ENCODE assay signal across 26 cellular contexts in genomic region chr7:34062826-34063225, GRCh38.
"Had no signal": no experiment of that assay in that cellular context is flagged by ENCODE, and none has a peak within 500 bp of the region (broad histone marks: within the 10 kb centered on the region; RNA-seq: fewer than 3 reads in every experiment).

No MANE protein-coding gene starts in this region.

- FAIRE-seq: K562 had no signal

- H3K9me3 Mint-ChIP-seq: activated naive CD4-positive, alpha-beta T cell treated with anti-CD3 and anti-CD28 coated beads, Interleukin-2, amount 50 U/mL, for 72 hours; activated naive CD8-positive, alpha-beta T cell treated with anti-CD3 and anti-CD28 coated beads, Interleukin-2, amount 50 U/mL, for 24 hours; activated T-cell treated with anti-CD3 and anti-CD28 coated beads, Interleukin-2, amount 50 U/mL, for 24 hours; activated T-helper 1 cell treated with anti-CD3 and anti-CD28 coated beads, Interleukin-12 subunit alpha, Interleukin-12 subunit beta, Interleukin-2, Interleukin-4 antibody, amounts not matched to agents 30 ng/mL and 10 ng/mL and 1 ng/mL, durations not matched to agents 14 hours and 24 hours and 36 hours; T-helper 1 cell treated with Interleukin-12 subunit alpha and Interleukin-12 subunit beta and Interleukin-4 antibody, amounts not matched to agents 30 μg/mL and 1 μg/mL, for 36 hours; WTC11 had no signal

- H3K27ac ChIP-seq: ascending aorta, body of pancreas, Peyer's patch, SJSA1 had no signal

- H3K27me3 Mint-ChIP-seq: activated CD8-positive, alpha-beta memory T cell treated with anti-CD3 and anti-CD28 coated beads, Interleukin-2, amount 10 ng/mL, durations not matched to agents 7 days and 5 days; activated T-cell treated with anti-CD3 and anti-CD28 coated beads, Interleukin-2, amount 50 U/mL, for 24 hours had no signal

- H3K27ac Mint-ChIP-seq: activated CD8-positive, alpha-beta memory T cell treated with anti-CD3 and anti-CD28 coated beads, Interleukin-2, amount 10 ng/mL, durations not matched to agents 7 days and 5 days; activated naive CD4-positive, alpha-beta T cell treated with anti-CD3 and anti-CD28 coated beads, Interleukin-2, amount 50 U/mL, for 72 hours; activated naive CD8-positive, alpha-beta T cell treated with anti-CD3 and anti-CD28 coated beads, Interleukin-2, amount 50 U/mL, for 24 hours; activated T-cell treated with anti-CD3 and anti-CD28 coated beads, Interleukin-2, amount 50 U/mL, for 24 hours; activated T-helper 1 cell treated with anti-CD3 and anti-CD28 coated beads, Interleukin-12 subunit alpha, Interleukin-12 subunit beta, Interleukin-2, Interleukin-4 antibody, amounts not matched to agents 30 ng/mL and 10 ng/mL and 1 ng/mL, durations not matched to agents 14 hours and 24 hours and 36 hours; T-helper 1 cell treated with Interleukin-12 subunit alpha and Interleukin-12 subunit beta and Interleukin-4 antibody, amounts not matched to agents 30 μg/mL and 1 μg/mL, for 36 hours; WTC11 had no signal

- H3K36me3 Mint-ChIP-seq: activated CD8-positive, alpha-beta memory T cell treated with anti-CD3 and anti-CD28 coated beads, Interleukin-2, amount 10 ng/mL, durations not matched to agents 7 days and 5 days; activated naive CD4-positive, alpha-beta T cell treated with anti-CD3 and anti-CD28 coated beads, Interleukin-2, amount 50 U/mL, for 72 hours; WTC11 had no signal

- H3K27me3 ChIP-seq: ascending aorta, body of pancreas, Peyer's patch, SJSA1 had no signal

- H3K4me3 ChIP-seq: ascending aorta, body of pancreas, K562, Peyer's patch, SJSA1 had no signal

- H3K4me1 Mint-ChIP-seq: activated CD8-positive, alpha-beta memory T cell treated with anti-CD3 and anti-CD28 coated beads, Interleukin-2, amount 10 ng/mL, durations not matched to agents 7 days and 5 days; activated naive CD8-positive, alpha-beta T cell treated with anti-CD3 and anti-CD28 coated beads, Interleukin-2, amount 50 U/mL, for 24 hours had no signal

- H3K4me1 ChIP-seq: ascending aorta, body of pancreas, Peyer's patch had no signal

- H3K4me3 Mint-ChIP-seq: activated CD8-positive, alpha-beta memory T cell treated with anti-CD3 and anti-CD28 coated beads, Interleukin-2, amount 10 ng/mL, durations not matched to agents 7 days and 5 days; activated naive CD8-positive, alpha-beta T cell treated with anti-CD3 and anti-CD28 coated beads, Interleukin-2, amount 50 U/mL, for 24 hours; activated T-cell treated with anti-CD3 and anti-CD28 coated beads, Interleukin-2, amount 50 U/mL, for 24 hours; activated T-helper 1 cell treated with anti-CD3 and anti-CD28 coated beads, Interleukin-12 subunit alpha, Interleukin-12 subunit beta, Interleukin-2, Interleukin-4 antibody, amounts not matched to agents 30 ng/mL and 10 ng/mL and 1 ng/mL, durations not matched to agents 14 hours and 24 hours and 36 hours; T-helper 1 cell treated with Interleukin-12 subunit alpha and Interleukin-12 subunit beta and Interleukin-4 antibody, amounts not matched to agents 30 μg/mL and 1 μg/mL, for 36 hours; WTC11 had no signal

- H3K9me3 ChIP-seq: ascending aorta, body of pancreas, Peyer's patch, SJSA1 had no signal

- H3K36me3 ChIP-seq: ascending aorta, Peyer's patch, SJSA1 had no signal

- DNase-seq: activated CD4-positive, alpha-beta T cell treated with anti-CD3 and anti-CD28 coated beads for 48 hours; activated CD4-positive, alpha-beta T cell treated with anti-CD3 and anti-CD28 coated beads, Interleukin-2, amount 50 U/mL, for 48 hours; activated CD4-positive, CD25-positive, alpha-beta regulatory T cell treated with anti-CD3 and anti-CD28 coated beads, Interleukin-2, amount 50 U/mL, for 72 hours; activated CD8-positive, alpha-beta memory T cell treated with anti-CD3 and anti-CD28 coated beads, Interleukin-2, amount 10 ng/mL, durations not matched to agents 7 days and 5 days; activated effector memory CD4-positive, alpha-beta T cell treated with Interleukin-2 at 50 U/mL for 16 hours; activated naive CD4-positive, alpha-beta T cell treated with Interleukin-2 at 50 U/mL for 16 hours; activated naive CD8-positive, alpha-beta T cell treated with anti-CD3 and anti-CD28 coated beads, Interleukin-2, amount 50 U/mL, for 24 hours; activated T-cell treated with anti-CD3 and anti-CD28 coated beads, Interleukin-2, amount 50 U/mL, for 24 hours; amniotic stem cell; body of pancreas; Kasumi-1; NCI-H1105 treated with DMSO at 0.1 percent for 48 hours; NCI-H146; NCI-H187 treated with DMSO at 0.1 percent for 48 hours; NCI-H2081 treated with DMSO at 0.1 percent for 48 hours; NCI-H446; NCI-H524; Peyer's patch; SHP77 had no signal
